ENCODE assay signal across 20 cellular contexts in genomic region chrX:44536198-44536597, GRCh38.
"Had no signal": no experiment of that assay in that cellular context is flagged by ENCODE, and none has a peak within 500 bp of the region (broad histone marks: within the 10 kb centered on the region; RNA-seq: fewer than 3 reads in every experiment).

No MANE protein-coding gene starts in this region.

- H3K27me3 ChIP-seq: esophagus muscularis mucosa, gastrocnemius medialis, heart right ventricle, ovary, right lobe of liver, suprapubic skin, tibial nerve, upper lobe of right lung, vagina had no signal

- DNase-seq: effector memory CD4-positive, alpha-beta T cell; gastrocnemius medialis; heart right ventricle; hypothalamus; mammary epithelial cell; natural killer cell; nucleus accumbens; ovary; retina; right lobe of liver; stimulated activated CD4-positive, alpha-beta T cell treated with anti-CD3 and anti-CD28 coated beads, Interleukin-4, amount 100 ng/mL, for 1 hour; stimulated activated CD8-positive, alpha-beta memory T cell treated with anti-CD3 and anti-CD28 coated beads, Interleukin-4, amount 100 ng/mL, for 48 hours; stimulated activated naive CD8-positive, alpha-beta T cell treated with anti-CD3 and anti-CD28 coated beads, Interleukin-15, Interleukin-2, amounts not matched to agents 100 U/mL and 50 U/mL, for 24 hours; upper lobe of right lung had no signal

- H3K27ac ChIP-seq: epithelial cell of prostate, esophagus muscularis mucosa, gastrocnemius medialis, heart right ventricle, ovary, prostate gland, right lobe of liver, suprapubic skin, tibial nerve, upper lobe of right lung, vagina had no signal

- H3K4me1 ChIP-seq: prostate gland, right lobe of liver had no signal

- H3K4me3 ChIP-seq: esophagus muscularis mucosa, gastrocnemius medialis, heart right ventricle, ovary, prostate gland, right lobe of liver, suprapubic skin, tibial nerve, upper lobe of right lung, vagina had no signal

- H3K9me3 ChIP-seq: esophagus muscularis mucosa, gastrocnemius medialis, heart right ventricle, ovary, prostate gland, right lobe of liver, suprapubic skin, tibial nerve, upper lobe of right lung, vagina had no signal

- H3K36me3 ChIP-seq: gastrocnemius medialis, ovary, prostate gland, right lobe of liver, upper lobe of right lung, vagina had no signal
